Comparison of ENCODE assay signal across 8 cellular contexts in the genomic region with DNA sequence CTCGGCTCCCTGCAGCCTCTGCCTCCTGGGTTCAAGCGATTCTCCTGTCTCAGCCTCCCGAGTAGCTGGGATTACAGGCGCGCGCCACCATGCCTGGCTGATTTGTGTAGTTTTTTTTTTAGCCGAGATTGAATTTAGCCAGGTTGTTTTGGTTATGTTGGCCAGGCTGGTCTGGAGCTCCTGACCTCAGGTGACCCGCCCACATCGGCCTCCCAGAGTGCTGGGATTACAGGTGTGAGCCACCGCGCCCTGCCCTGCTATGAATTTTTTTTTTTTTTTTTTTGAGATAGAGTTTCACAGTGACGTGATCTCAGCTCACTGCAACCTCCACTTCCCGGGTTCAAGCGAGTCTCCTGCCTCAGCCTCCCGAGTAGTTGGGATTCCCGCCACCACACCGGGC. TPM values are rescaled to one million over a fixed set of nuclear protein-coding genes. Genes with fewer than 3 reads are reported as not detected.
DNase-seq lines count a peak whose midpoint lies in the region; ATAC-seq and TF ChIP-seq lines count a peak whose summit lies in the region.
"Not testable (repeated sequence)": the region's sequence is repeated elsewhere in the genome, so short reads cannot be mapped to it uniquely, and the experiment has no call there.

No MANE protein-coding gene starts in this region.

- peaks cover 18% of the 10 kb centered on the region for H3K36me3 ChIP-seq in H7 (replicated peaks; ENCODE audit: control insufficient read depth, insufficient read depth, low read length)
- not testable (repeated sequence) for H3K36me3 ChIP-seq in PC-3 (ENCODE audit: low read depth, low read length); colonic mucosa
- peaks cover 0 to 33% (median 26%) of the 10 kb centered on the region in 9 donors for H3K36me3 ChIP-seq in heart left ventricle
- H3K36me3 ChIP-seq in muscle layer of duodenum (ENCODE audit: control insufficient read depth in 1 of 2, insufficient read depth in 2 of 2, low read length in 2 of 2) = peaks cover 0 to 17% of the 10 kb centered on the region in 2 donors

- H3K9me3 ChIP-seq in AG04450 (ENCODE audit: control insufficient read depth, insufficient read depth, low read length); PC-3 (ENCODE audit: low read length); colonic mucosa; heart left ventricle; muscle layer of duodenum (ENCODE audit: control insufficient read depth in 1 of 2, low read length in 2 of 2): not testable (repeated sequence)

- not testable (repeated sequence) for TF ChIP-seq POLR2A in heart left ventricle (IDR thresholded peaks at IDR 0.05)

- 89 to 92% (median 89%) methylated on average over 17 of the region's 17 CpGs for WGBS in heart left ventricle, 4 donors

- H3K9me3 Mint-ChIP-seq in activated T-cell treated with anti-CD3 and anti-CD28 coated beads, Interleukin-2, amount 50 U/mL, for 24 hours; stimulated activated effector memory CD8-positive, alpha-beta T cell treated with anti-CD3 and anti-CD28 coated beads, Interleukin-12 subunit alpha, Interleukin-12 subunit beta, amount 100 ng/mL, for 72 hours: not testable (repeated sequence)

- peak overlapping the region; percentile 100 for H3K4me2 ChIP-seq in PC-3 (ENCODE audit: low read length)

- ATAC-seq in PC-3; heart left ventricle; stimulated activated effector memory CD8-positive, alpha-beta T cell treated with anti-CD3 and anti-CD28 coated beads, Interleukin-12 subunit alpha, Interleukin-12 subunit beta, amount 100 ng/mL, for 72 hours: not testable (repeated sequence)

- H4K20me1 ChIP-seq in PC-3 (ENCODE audit: low read length) = peaks cover 27% of the 10 kb centered on the region

- H3K36me3 Mint-ChIP-seq in activated T-cell treated with anti-CD3 and anti-CD28 coated beads, Interleukin-2, amount 50 U/mL, for 24 hours (ENCODE audit: low read depth) = peaks cover 90% of the 10 kb centered on the region
- peaks cover 98% of the 10 kb centered on the region for H3K36me3 Mint-ChIP-seq in stimulated activated effector memory CD8-positive, alpha-beta T cell treated with anti-CD3 and anti-CD28 coated beads, Interleukin-12 subunit alpha, Interleukin-12 subunit beta, amount 100 ng/mL, for 72 hours

- H3K9me2 ChIP-seq in PC-3 (replicated peaks; ENCODE audit: low read length) = not testable (repeated sequence)

- CTCF ChIA-PET in AG04450 (lab: Charles Lee) = interaction anchor here (0.6 to 1.3 kb wide), 2 partner anchors 25 to 67 kb away, joined by 6 to 7 read pairs; no protein-coding TSS in a partner anchor
- CTCF ChIA-PET in PC-3 (lab: Charles Lee) = not testable (repeated sequence)

- H3K4me3 ChIP-seq in AG04450 (ENCODE audit: low read depth, low read length) (peak overlapping the region; percentile 97), H7 (ENCODE audit: insufficient read depth, low read depth, low read length) (peak overlapping the region; percentile 93), PC-3 (ENCODE audit: low read length) (peak overlapping the region; percentile 94), colonic mucosa (peak overlapping the region; percentile 81), heart left ventricle (peak overlapping the region in 9 of 12 donors; percentile 69 to 95 (median 88)), muscle layer of duodenum (ENCODE audit: low read depth in 1 of 2, low read length in 2 of 2) (peak overlapping the region; percentile 93 to 94)

- intact Hi-C loops in PC-3 (cut with micrococcal nuclease) = loop anchor here (5.0 kb wide), 1 partner anchor 36 kb away; no protein-coding TSS in a partner anchor
- intact Hi-C loops in colonic mucosa (cut with DNase I) = not testable (repeated sequence)
- intact Hi-C loops in heart left ventricle (cut with DNase I) = loop anchor here in 2 of 10 donors (10.0 kb wide), 2 partner anchors 128 to 292 kb away; a partner anchor contains a TSS

- not testable (repeated sequence) for H3K27me3 Mint-ChIP-seq in activated T-cell treated with anti-CD3 and anti-CD28 coated beads, Interleukin-2, amount 50 U/mL, for 24 hours

- peaks cover 27% of the 10 kb centered on the region for H3K4me1 Mint-ChIP-seq in activated T-cell treated with anti-CD3 and anti-CD28 coated beads, Interleukin-2, amount 50 U/mL, for 24 hours (ENCODE audit: low read depth)
- H3K4me1 Mint-ChIP-seq in stimulated activated effector memory CD8-positive, alpha-beta T cell treated with anti-CD3 and anti-CD28 coated beads, Interleukin-12 subunit alpha, Interleukin-12 subunit beta, amount 100 ng/mL, for 72 hours = peaks cover 43% of the 10 kb centered on the region

- H3K4me3 Mint-ChIP-seq in activated T-cell treated with anti-CD3 and anti-CD28 coated beads, Interleukin-2, amount 50 U/mL, for 24 hours = peak overlapping the region; percentile 100
- H3K4me3 Mint-ChIP-seq in stimulated activated effector memory CD8-positive, alpha-beta T cell treated with anti-CD3 and anti-CD28 coated beads, Interleukin-12 subunit alpha, Interleukin-12 subunit beta, amount 100 ng/mL, for 72 hours = peak overlapping the region; percentile 95

- TF ChIP-seq CTCF in AG04450 (IDR thresholded peaks at IDR 0.05; ENCODE audit: low read depth, low read length); PC-3 (conservative IDR thresholded peaks at IDR 0.05; ENCODE audit: low read depth, low read length); colonic mucosa (IDR thresholded peaks at IDR 0.05); heart left ventricle (IDR thresholded peaks at IDR 0.05): not testable (repeated sequence)

- POLR2A ChIA-PET in AG04450 (lab: Yijun Ruan, JAX) = interaction anchor here (0.6 kb wide), 1 partner anchor 29 kb away, joined by 4 read pairs; no protein-coding TSS in a partner anchor
- POLR2A ChIA-PET in PC-3 (lab: Charles Lee; ENCODE audit: unreplicated experiment) = interaction anchor here (0.6 kb wide), 1 partner anchor 187 kb away, joined by 3 read pairs; no protein-coding TSS in a partner anchor

- BruUV-seq in PC-3 (replicated peaks; lab: Mats Ljungman, UMichigan) = not testable (repeated sequence)

- peak overlapping the region; percentile 100 for H3K27ac Mint-ChIP-seq in activated T-cell treated with anti-CD3 and anti-CD28 coated beads, Interleukin-2, amount 50 U/mL, for 24 hours
- H3K27ac Mint-ChIP-seq in stimulated activated effector memory CD8-positive, alpha-beta T cell treated with anti-CD3 and anti-CD28 coated beads, Interleukin-12 subunit alpha, Interleukin-12 subunit beta, amount 100 ng/mL, for 72 hours = peak overlapping the region; percentile 100

- H3K4me1 ChIP-seq in PC-3 (ENCODE audit: insufficient read depth, low read length) = peaks cover 26% of the 10 kb centered on the region
- not testable (repeated sequence) for H3K4me1 ChIP-seq in colonic mucosa
- H3K4me1 ChIP-seq in heart left ventricle = peaks cover 0 to 44% (median 17%) of the 10 kb centered on the region in 12 donors
- peaks cover 12 to 20% of the 10 kb centered on the region in 2 donors for H3K4me1 ChIP-seq in muscle layer of duodenum (ENCODE audit: control insufficient read depth in 1 of 2, insufficient read depth in 2 of 2, low read length in 2 of 2)

- H2AFZ ChIP-seq in PC-3 (ENCODE audit: low read length) = peak overlapping the region; percentile 76

- DNase-seq in AG04450 (ENCODE audit: low read depth, low spot score); H7; PC-3; activated T-cell treated with anti-CD3 and anti-CD28 coated beads, Interleukin-2, amount 50 U/mL, for 24 hours: not testable (repeated sequence)
- DNase-seq in colonic mucosa (peak; percentile 28), heart left ventricle (peak in 1 of 5 donors; percentile 24)
- peak in 1 of 2 donors; percentile 45 for DNase-seq in stimulated activated effector memory CD8-positive, alpha-beta T cell treated with anti-CD3 and anti-CD28 coated beads, Interleukin-12 subunit alpha, Interleukin-12 subunit beta, amount 100 ng/mL, for 72 hours (ENCODE audit: low spot score in 2 of 2)

- H3K9ac ChIP-seq in PC-3 (ENCODE audit: low read length) = peak overlapping the region; percentile 98
- peak overlapping the region in 1 of 2 donors; percentile 85 for H3K9ac ChIP-seq in colonic mucosa (ENCODE audit: low read depth in 2 of 2, low read length in 2 of 2)

- H3K79me2 ChIP-seq in PC-3 (ENCODE audit: low read length) = peaks cover 69% of the 10 kb centered on the region

- H3F3A ChIP-seq in PC-3 (ENCODE audit: low read length, unreplicated experiment) = not testable (repeated sequence)

- not testable (repeated sequence) for H3K27me3 ChIP-seq in AG04450 (ENCODE audit: control insufficient read depth, insufficient read depth, low read length); H7 (ENCODE audit: control insufficient read depth, insufficient read depth, low read length); PC-3 (ENCODE audit: low read length); colonic mucosa; heart left ventricle; muscle layer of duodenum (ENCODE audit: low read depth, low read length)

- H3K27ac ChIP-seq in AG04450 (ENCODE audit: low read depth, low read length) (peak overlapping the region; percentile 100), PC-3 (ENCODE audit: low read length) (peak overlapping the region; percentile 94), colonic mucosa (peak overlapping the region; percentile 100), heart left ventricle (peak overlapping the region in 4 of 12 donors; percentile 95 to 100 (median 98))
- H3K27ac ChIP-seq in muscle layer of duodenum (ENCODE audit: low read length) = not testable (repeated sequence)

RNA-seq across cellular contexts. Expression of a gene that starts 1.4 kb away (rescaled TPM):
- 4.2 and 4.6 TPM in 2 replicates for polyA plus RNA-seq in AG04450 (2011; rRNA removed)
- polyA minus RNA-seq in AG04450 (2011; rRNA and poly(A)+ RNA removed) = 2.3 and 3.4 TPM in 2 replicates
- 53.4 and 73.2 TPM in 2 replicates for total RNA-seq in H7 (2014; rRNA removed; shearing (Covaris generic))
- total RNA-seq in PC-3 (2014; rRNA removed) = 18.6 and 21.2 TPM in 2 replicates
- 1 to 10 TPM; 6.4 to 9.1 TPM for total RNA-seq in colonic mucosa
- 1 to 10 TPM; 1.4 to 6.1 (median 2.3) TPM for total RNA-seq in heart left ventricle
- polyA plus RNA-seq in heart left ventricle = 1 to 10 TPM; 1.1 to 2.4 TPM

RNA-seq across cellular contexts. Expression of a gene that starts 2.4 kb away (rescaled TPM):
- polyA plus RNA-seq in AG04450 (2011; rRNA removed) (115 and 135 TPM in 2 replicates), heart left ventricle (10 to 100 TPM; 22.4 to 85.3 TPM)
- 35.5 and 75.0 TPM in 2 replicates for polyA minus RNA-seq in AG04450 (2011; rRNA and poly(A)+ RNA removed)
- total RNA-seq in H7 (2014; rRNA removed; shearing (Covaris generic)) = 125 and 126 TPM in 2 replicates
- total RNA-seq in PC-3 (2014; rRNA removed) (71.6 and 87.9 TPM in 2 replicates), colonic mucosa (100 to 1,000 TPM; 102 to 113 TPM), heart left ventricle (100 to 1,000 TPM in 6 of 9 donors, 10 to 100 TPM in 3; 62.1 to 110 (median 102) TPM)

RNA-seq across cellular contexts. Expression of a gene that starts 56.3 kb away (rescaled TPM):
- 2.3 and 3.6 TPM in 2 replicates for polyA plus RNA-seq in AG04450 (2011; rRNA removed)
- 2.2 and 4.8 TPM in 2 replicates for polyA minus RNA-seq in AG04450 (2011; rRNA and poly(A)+ RNA removed)
- total RNA-seq in H7 (2014; rRNA removed; shearing (Covaris generic)) = 2.2 and 5.3 TPM in 2 replicates
- total RNA-seq in PC-3 (2014; rRNA removed) = 2.9 and 5.0 TPM in 2 replicates
- total RNA-seq in colonic mucosa = 1 to 10 TPM; 5.1 to 7.0 TPM
- total RNA-seq in heart left ventricle = 10 to 100 TPM in 2 of 9 donors, 1 to 10 TPM in 7; 7.0 to 10.9 (median 9.4) TPM
- polyA plus RNA-seq in heart left ventricle = 1 to 10 TPM; 5.0 to 7.8 TPM
